ENCODE assay signal across 1 cellular context in the genomic region with DNA sequence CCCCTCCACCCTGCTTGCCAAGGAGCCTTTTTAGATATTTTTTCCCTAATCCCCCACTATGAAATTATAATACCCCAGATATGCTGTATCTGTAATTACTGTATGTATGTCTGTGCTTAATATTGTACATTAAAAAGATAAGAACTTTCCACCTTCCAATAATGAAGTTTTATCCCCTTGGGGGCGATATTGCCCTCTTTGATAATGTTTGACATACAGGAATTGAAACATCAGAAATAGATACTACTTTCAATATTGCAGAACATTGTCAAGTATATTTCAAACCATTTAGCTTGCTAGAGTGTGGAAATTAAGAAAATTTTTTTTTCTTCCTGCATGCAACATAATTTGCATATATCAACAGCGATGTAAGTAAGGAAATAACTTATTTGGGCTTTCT.
TF ChIP-seq lines count a peak whose summit lies in the region.

No MANE protein-coding gene starts in this region.

TF ChIP-seq in SK-N-SH, 30 proteins besides CTCF, POLR2A, EP300 and RAD21 (continued from another document):
- TF ChIP-seq ZBTB33 (IDR thresholded peaks at IDR 0.05; ENCODE audit: borderline replicate concordance, low read depth) (no peak), FOXM1 (IDR thresholded peaks at IDR 0.05; ENCODE audit: low read depth) (no peak), RCOR1 (IDR thresholded peaks at IDR 0.05; ENCODE audit: low read length) (no peak), TAF1 (IDR thresholded peaks at IDR 0.05; ENCODE audit: borderline replicate concordance, low read depth, low read length) (no peak), RXRA (IDR thresholded peaks at IDR 0.05; ENCODE audit: borderline replicate concordance, low read depth) (no peak), SIN3A (IDR thresholded peaks at IDR 0.05; ENCODE audit: borderline replicate concordance, low read depth, low read length) (no peak), USF2 (IDR thresholded peaks at IDR 0.05; ENCODE audit: borderline replicate concordance, low read depth, low read length) (no peak), ELF1 (IDR thresholded peaks at IDR 0.05) (no peak), SMC3 (IDR thresholded peaks at IDR 0.05; ENCODE audit: low read depth, low read length) (no peak), NRF1 (IDR thresholded peaks at IDR 0.05; ENCODE audit: low read depth, low read length) (no peak), GATA2 (CRISPR knock-in tag; IDR thresholded peaks at IDR 0.05) (no peak), RFX5 (IDR thresholded peaks at IDR 0.05; ENCODE audit: low read length) (no peak), YY1 (IDR thresholded peaks at IDR 0.05; ENCODE audit: low read depth) (no peak), FOSL2 (IDR thresholded peaks at IDR 0.05; ENCODE audit: borderline replicate concordance, low read depth) (no peak), MXI1 (IDR thresholded peaks at IDR 0.05; ENCODE audit: low read depth, low read length) (no peak), JUND (IDR thresholded peaks at IDR 0.05) (no peak)
- TF ChIP-seq, protein P1, sequence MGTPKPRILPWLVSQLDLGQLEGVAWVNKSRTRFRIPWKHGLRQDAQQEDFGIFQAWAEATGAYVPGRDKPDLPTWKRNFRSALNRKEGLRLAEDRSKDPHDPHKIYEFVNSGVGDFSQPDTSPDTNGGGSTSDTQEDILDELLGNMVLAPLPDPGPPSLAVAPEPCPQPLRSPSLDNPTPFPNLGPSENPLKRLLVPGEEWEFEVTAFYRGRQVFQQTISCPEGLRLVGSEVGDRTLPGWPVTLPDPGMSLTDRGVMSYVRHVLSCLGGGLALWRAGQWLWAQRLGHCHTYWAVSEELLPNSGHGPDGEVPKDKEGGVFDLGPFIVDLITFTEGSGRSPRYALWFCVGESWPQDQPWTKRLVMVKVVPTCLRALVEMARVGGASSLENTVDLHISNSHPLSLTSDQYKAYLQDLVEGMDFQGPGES (IDR thresholded peaks at IDR 0.05; ENCODE audit: low read depth, low read length): no peak
TF ChIP-seq in SK-N-SH: peak in this region for 0.
